Comparison of ENCODE assay signal across 8 cellular contexts in the genomic region with DNA sequence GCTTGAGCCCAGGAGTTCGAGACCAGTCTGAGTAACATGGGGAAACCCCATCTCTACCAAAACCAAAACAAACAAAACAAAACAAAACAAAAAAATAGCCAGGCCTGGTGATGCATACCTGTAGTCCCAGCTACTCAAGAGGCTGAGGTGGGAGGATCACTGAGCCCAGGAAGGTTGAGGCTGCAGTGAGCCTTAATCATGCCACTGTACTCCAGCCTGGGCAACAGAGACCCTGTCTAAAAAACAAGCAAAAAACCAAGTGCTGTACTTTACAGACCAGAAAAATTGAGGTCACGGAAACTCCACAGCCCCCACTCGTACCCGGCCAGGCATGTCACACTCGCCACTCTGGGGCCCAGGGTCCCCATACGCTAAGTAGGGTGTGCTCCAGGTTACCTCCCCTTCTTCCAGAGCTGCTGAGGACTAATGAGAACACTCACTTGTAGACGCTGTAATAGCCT. TPM values are rescaled to one million over a fixed set of nuclear protein-coding genes. Genes with fewer than 3 reads are reported as not detected.
DNase-seq lines count a peak whose midpoint lies in the region; ATAC-seq, FAIRE-seq and TF ChIP-seq lines count a peak whose summit lies in the region.

No MANE protein-coding gene starts in this region.

- CTCF ChIA-PET in GM12878 (lab: Yijun Ruan, JAX): interaction anchor here (1.6 kb wide), 1 partner anchor 24 kb away, joined by 11 read pairs; a partner anchor contains a TSS

- H4K20me1 ChIP-seq in GM12878 (ENCODE audit: control insufficient read depth, insufficient read depth): no peaks in the 10 kb centered on the region

- in situ Hi-C loops in GM12878 (cut with MboI): no loop called here

- TF ChIP-seq EP300 in GM12878 (IDR thresholded peaks at IDR 0.05; ENCODE audit: borderline replicate concordance in 1 of 2, control insufficient read depth in 1 of 2, low read depth in 2 of 2, low read length in 2 of 2): no peak

- DNase-seq in GM12878 (ENCODE audit: low read depth, low spot score) (no peak), sciatic nerve (ENCODE audit: low spot score) (no peak), AG20443 (ENCODE audit: low spot score) (no peak)

- 2% methylated on average over 7 of the region's 7 CpGs for WGBS in GM12878 (ENCODE audit: insufficient coverage, insufficient replicate concordance, low lambda C conversion rate, missing lambda C conversion rate)

- peak overlapping the region; percentile 51; the same call in 1 of the 2 replicates for H2AFZ ChIP-seq in GM12878 (ENCODE audit: control insufficient read depth, low read depth, low read length)

- H3K27ac ChIP-seq in GM12878 (ENCODE audit: control insufficient read depth, insufficient read depth): no peak overlapping the region; the same call in 1 of the 2 replicates

- peak overlapping the region; percentile 85 for H3K4me2 ChIP-seq in GM12878 (ENCODE audit: control insufficient read depth, insufficient read depth)

- TF ChIP-seq CTCF in GM12878 (IDR thresholded peaks at IDR 0.05 in 2 of 3, conservative IDR thresholded peaks at IDR 0.05 in 1 of 3; ENCODE audit: control insufficient read depth in 2 of 3, extremely low read depth in 1 of 3, insufficient read depth in 1 of 3, low read depth in 3 of 3, low read length in 3 of 3): no peak

- TF ChIP-seq RAD21 in GM12878 (IDR thresholded peaks at IDR 0.05; ENCODE audit: insufficient read depth, low read depth, low read length): no peak

- RAD21 ChIA-PET in GM12878 (lab: Charles Lee; ENCODE audit: unreplicated experiment): interaction anchor here (3.0 kb wide), 1 partner anchor 23 kb away, joined by 22 read pairs; a partner anchor contains a TSS

- H3K4me3 ChIP-seq in GM12878: no peak overlapping the region

- no peaks in the 10 kb centered on the region for H3K9me3 ChIP-seq in GM12878 (replicated peaks; ENCODE audit: control insufficient read depth, insufficient read depth, low read length)

- TF ChIP-seq POLR2A in GM12878 (IDR thresholded peaks at IDR 0.05; ENCODE audit: low read depth, low read length): no peak

- no peaks in the 10 kb centered on the region for H3K79me2 ChIP-seq in GM12878 (ENCODE audit: control insufficient read depth, insufficient read depth, low read length)

- H3K36me3 ChIP-seq in GM12878 (ENCODE audit: control insufficient read depth in 2 of 2, insufficient read depth in 2 of 2, low read length in 1 of 2): no peaks in the 10 kb centered on the region

- no peaks in the 10 kb centered on the region for H3K27me3 ChIP-seq in GM12878 (replicated peaks in 1 of 2; ENCODE audit: control insufficient read depth in 2 of 2, insufficient read depth in 2 of 2, low read length in 1 of 2)

- POLR2A ChIA-PET in GM12878 (lab: Charles Lee): interaction anchor here (1.2 kb wide), 1 partner anchor 23 kb away, joined by 5 read pairs; a partner anchor contains a TSS

- intact Hi-C loops in GM12878 (cut with micrococcal nuclease; ENCODE audit: unreplicated experiment): no loop called here
- intact Hi-C loops in sciatic nerve (cut with DNase I): no loop called here

- peak; percentile 34 for ATAC-seq in GM21390 (IDR thresholded peaks at IDR 0.05; ENCODE audit: unreplicated experiment)
- peak; percentile 40 for ATAC-seq in HG03442 (IDR thresholded peaks at IDR 0.05; ENCODE audit: unreplicated experiment)
- ATAC-seq in GM12878: peak; percentile 61
- peak; percentile 43 for ATAC-seq in sciatic nerve
- no peak for ATAC-seq in GM18873 (IDR thresholded peaks at IDR 0.05; ENCODE audit: low FRiP score, unreplicated experiment)
- ATAC-seq in HG03520 (IDR thresholded peaks at IDR 0.05; ENCODE audit: unreplicated experiment): no peak
- ATAC-seq in HG03565 (IDR thresholded peaks at IDR 0.05; ENCODE audit: unreplicated experiment): no peak

- BruUV-seq in GM12878 (replicated peaks; lab: Mats Ljungman, UMichigan): no TSS peak

- H3K9ac ChIP-seq in GM12878 (ENCODE audit: control insufficient read depth, insufficient read depth, low read length): no peak overlapping the region

- peaks cover 37% of the 10 kb centered on the region for H3K4me1 ChIP-seq in GM12878 (ENCODE audit: control insufficient read depth, insufficient read depth, low read length)

- no peak for FAIRE-seq in GM12878 (lab: Jason Lieb, UNC)

- SMC1A ChIA-PET in GM12878 (lab: Charles Lee; ENCODE audit: uncharacterized antibody, unreplicated experiment): interaction anchor here (0.6 to 1.6 kb wide), 4 partner anchors 8 to 24 kb away, joined by 3 to 6 read pairs (median 3); no protein-coding TSS in a partner anchor

TF ChIP-seq in GM12878, 131 proteins besides CTCF, POLR2A, EP300 and RAD21 (continues in another document):
- no peak for TF ChIP-seq BHLHE40 (IDR thresholded peaks at IDR 0.05; ENCODE audit: borderline replicate concordance in 1 of 2, low read depth in 2 of 2, low read length in 1 of 2)
- no peak for TF ChIP-seq FOXK2 (IDR thresholded peaks at IDR 0.05)
- TF ChIP-seq, protein P1, sequence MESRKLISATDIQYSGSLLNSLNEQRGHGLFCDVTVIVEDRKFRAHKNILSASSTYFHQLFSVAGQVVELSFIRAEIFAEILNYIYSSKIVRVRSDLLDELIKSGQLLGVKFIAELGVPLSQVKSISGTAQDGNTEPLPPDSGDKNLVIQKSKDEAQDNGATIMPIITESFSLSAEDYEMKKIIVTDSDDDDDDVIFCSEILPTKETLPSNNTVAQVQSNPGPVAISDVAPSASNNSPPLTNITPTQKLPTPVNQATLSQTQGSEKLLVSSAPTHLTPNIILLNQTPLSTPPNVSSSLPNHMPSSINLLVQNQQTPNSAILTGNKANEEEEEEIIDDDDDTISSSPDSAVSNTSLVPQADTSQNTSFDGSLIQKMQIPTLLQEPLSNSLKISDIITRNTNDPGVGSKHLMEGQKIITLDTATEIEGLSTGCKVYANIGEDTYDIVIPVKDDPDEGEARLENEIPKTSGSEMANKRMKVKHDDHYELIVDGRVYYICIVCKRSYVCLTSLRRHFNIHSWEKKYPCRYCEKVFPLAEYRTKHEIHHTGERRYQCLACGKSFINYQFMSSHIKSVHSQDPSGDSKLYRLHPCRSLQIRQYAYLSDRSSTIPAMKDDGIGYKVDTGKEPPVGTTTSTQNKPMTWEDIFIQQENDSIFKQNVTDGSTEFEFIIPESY (IDR thresholded peaks at IDR 0.05): no peak
- TF ChIP-seq SREBF2 (IDR thresholded peaks at IDR 0.05; ENCODE audit: low read length): no peak
- no peak for TF ChIP-seq MTA2 (IDR thresholded peaks at IDR 0.05; ENCODE audit: low read depth)
- TF ChIP-seq SMARCA5 (IDR thresholded peaks at IDR 0.05): no peak
- TF ChIP-seq SMAD5 (IDR thresholded peaks at IDR 0.05; ENCODE audit: low read depth): no peak
- TF ChIP-seq, protein P2, sequence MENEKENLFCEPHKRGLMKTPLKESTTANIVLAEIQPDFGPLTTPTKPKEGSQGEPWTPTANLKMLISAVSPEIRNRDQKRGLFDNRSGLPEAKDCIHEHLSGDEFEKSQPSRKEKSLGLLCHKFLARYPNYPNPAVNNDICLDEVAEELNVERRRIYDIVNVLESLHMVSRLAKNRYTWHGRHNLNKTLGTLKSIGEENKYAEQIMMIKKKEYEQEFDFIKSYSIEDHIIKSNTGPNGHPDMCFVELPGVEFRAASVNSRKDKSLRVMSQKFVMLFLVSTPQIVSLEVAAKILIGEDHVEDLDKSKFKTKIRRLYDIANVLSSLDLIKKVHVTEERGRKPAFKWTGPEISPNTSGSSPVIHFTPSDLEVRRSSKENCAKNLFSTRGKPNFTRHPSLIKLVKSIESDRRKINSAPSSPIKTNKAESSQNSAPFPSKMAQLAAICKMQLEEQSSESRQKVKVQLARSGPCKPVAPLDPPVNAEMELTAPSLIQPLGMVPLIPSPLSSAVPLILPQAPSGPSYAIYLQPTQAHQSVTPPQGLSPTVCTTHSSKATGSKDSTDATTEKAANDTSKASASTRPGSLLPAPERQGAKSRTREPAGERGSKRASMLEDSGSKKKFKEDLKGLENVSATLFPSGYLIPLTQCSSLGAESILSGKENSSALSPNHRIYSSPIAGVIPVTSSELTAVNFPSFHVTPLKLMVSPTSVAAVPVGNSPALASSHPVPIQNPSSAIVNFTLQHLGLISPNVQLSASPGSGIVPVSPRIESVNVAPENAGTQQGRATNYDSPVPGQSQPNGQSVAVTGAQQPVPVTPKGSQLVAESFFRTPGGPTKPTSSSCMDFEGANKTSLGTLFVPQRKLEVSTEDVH (IDR thresholded peaks at IDR 0.05; ENCODE audit: low read depth, partially characterized antibody): no peak
- TF ChIP-seq SIX5 (IDR thresholded peaks at IDR 0.05; ENCODE audit: low read depth, low read length, severe bottlenecking): no peak
- no peak for TF ChIP-seq POLR2AphosphoS5 (IDR thresholded peaks at IDR 0.05; ENCODE audit: low read length)
- TF ChIP-seq, protein P3, sequence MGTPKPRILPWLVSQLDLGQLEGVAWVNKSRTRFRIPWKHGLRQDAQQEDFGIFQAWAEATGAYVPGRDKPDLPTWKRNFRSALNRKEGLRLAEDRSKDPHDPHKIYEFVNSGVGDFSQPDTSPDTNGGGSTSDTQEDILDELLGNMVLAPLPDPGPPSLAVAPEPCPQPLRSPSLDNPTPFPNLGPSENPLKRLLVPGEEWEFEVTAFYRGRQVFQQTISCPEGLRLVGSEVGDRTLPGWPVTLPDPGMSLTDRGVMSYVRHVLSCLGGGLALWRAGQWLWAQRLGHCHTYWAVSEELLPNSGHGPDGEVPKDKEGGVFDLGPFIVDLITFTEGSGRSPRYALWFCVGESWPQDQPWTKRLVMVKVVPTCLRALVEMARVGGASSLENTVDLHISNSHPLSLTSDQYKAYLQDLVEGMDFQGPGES (IDR thresholded peaks at IDR 0.05): no peak
- TF ChIP-seq IRF4 (IDR thresholded peaks at IDR 0.05; ENCODE audit: low read depth, low read length): peak; percentile 39; the same call in 1 of the 2 replicates
- no peak for TF ChIP-seq TARDBP (IDR thresholded peaks at IDR 0.05; ENCODE audit: borderline replicate concordance)

RNA-seq across cellular contexts. Expression of a gene that starts 22.9 kb away (rescaled TPM):
- total RNA-seq in GM12878 (2013; cell fraction: nucleolus; rRNA removed): 50.4 and 52.6 TPM in 2 replicates
- total RNA-seq in GM12878 (2014; rRNA removed) (4.6 and 5.5 TPM in 2 replicates), GM12878 (2014; rRNA removed; fragmentation: Illumina TruSeq; extraction: Trizol) (5.5 and 5.7 TPM in 2 replicates), GM12878 (2021) (7.1 and 7.6 TPM in 2 replicates), sciatic nerve (107 TPM)
- 0.76 TPM for polyA plus RNA-seq in GM12878 (2011; ENCODE audit: low read depth)
- polyA plus RNA-seq in GM12878 (2011; rRNA removed) (2.5 and 3.0 TPM in 2 replicates), GM12878 (2014; fragmentation: Illumina TruSeq; extraction: Trizol) (8.4 and 10.0 TPM in 2 replicates), GM12878 (2014; fragmentation: Nextera tagmentation; extraction: Ambion mirVana) (1 to 10 TPM; 2.3 to 2.6 TPM), GM12878 (2014; rRNA removed) (5.5 and 6.3 TPM in 2 replicates), GM12878 (2016; fragmentation: Nextera tagmentation; extraction: Ambion mirVana) (1 to 10 TPM; 2.0 to 2.5 TPM)
- 1.9 and 2.3 TPM in 2 replicates for polyA plus RNA-seq in GM12878 (2011; cell fraction: cytosol; rRNA removed)
- polyA plus RNA-seq in GM12878 (2011; cell fraction: nucleus; rRNA removed): 3.5 and 3.7 TPM in 2 replicates
- polyA plus RNA-seq in GM12878 (2012): 1.2 and 1.6 TPM in 2 replicates
- polyA minus RNA-seq in GM12878 (2011; rRNA and poly(A)+ RNA removed): 6.0 and 9.1 TPM in 2 replicates
- 2.7 and 5.5 TPM in 2 replicates for polyA minus RNA-seq in GM12878 (2011; cell fraction: cytosol; rRNA and poly(A)+ RNA removed)
- polyA minus RNA-seq in GM12878 (2011; cell fraction: nucleus; rRNA and poly(A)+ RNA removed): 1.3 and 3.3 TPM in 2 replicates

Comparison
In these comparisons a context has a peak if more than half of its experiments do, and no peak if none do; other contexts are left out.
1. ATAC-seq: peak in GM21390 (single experiment), HG03442 (single experiment), GM12878 (single experiment) and sciatic nerve (single experiment); none in GM18873 (single experiment), HG03520 (single experiment) and HG03565 (single experiment).